In genomic region chr9:91948423-91949292, GRCh38 we compare ENCODE assay signal across 1 cellular context.
TF ChIP-seq lines count a peak whose summit lies in the region.

No MANE protein-coding gene starts in this region.

TF ChIP-seq in HCT116, 20 proteins besides CTCF, POLR2A, EP300 and RAD21 (continued from another document):
- TF ChIP-seq REST (IDR thresholded peaks at IDR 0.05; ENCODE audit: low read depth) (no peak), EGR1 (IDR thresholded peaks at IDR 0.05; ENCODE audit: low read depth) (peak; percentile 97), FOSL1 (IDR thresholded peaks at IDR 0.05; ENCODE audit: low read depth) (no peak), ZNF274 (IDR thresholded peaks at IDR 0.05; ENCODE audit: low read depth, low read length) (no peak), MAX (IDR thresholded peaks at IDR 0.05) (no peak; the same call in 1 of the 2 replicates), EZH2phosphoT487 (IDR thresholded peaks at IDR 0.05; ENCODE audit: borderline replicate concordance) (no peak), ZBTB33 (IDR thresholded peaks at IDR 0.05; ENCODE audit: extremely low read depth, insufficient replicate concordance, low read length) (no peak), POLR2AphosphoS5 (IDR thresholded peaks at IDR 0.05; ENCODE audit: low read depth, low read length) (peak; percentile 33), CBX3 (IDR thresholded peaks at IDR 0.05; ENCODE audit: low read depth) (no peak), YY1 (IDR thresholded peaks at IDR 0.05; ENCODE audit: extremely low read depth, insufficient replicate concordance, low read depth, low read length) (no peak), EZH2 (IDR thresholded peaks at IDR 0.05) (no peak), SRF (IDR thresholded peaks at IDR 0.05; ENCODE audit: low read depth) (no peak), CEBPB (IDR thresholded peaks at IDR 0.05; ENCODE audit: low read depth) (no peak)
